Comparison of ENCODE assay signal across 8 cellular contexts in the genomic region with DNA sequence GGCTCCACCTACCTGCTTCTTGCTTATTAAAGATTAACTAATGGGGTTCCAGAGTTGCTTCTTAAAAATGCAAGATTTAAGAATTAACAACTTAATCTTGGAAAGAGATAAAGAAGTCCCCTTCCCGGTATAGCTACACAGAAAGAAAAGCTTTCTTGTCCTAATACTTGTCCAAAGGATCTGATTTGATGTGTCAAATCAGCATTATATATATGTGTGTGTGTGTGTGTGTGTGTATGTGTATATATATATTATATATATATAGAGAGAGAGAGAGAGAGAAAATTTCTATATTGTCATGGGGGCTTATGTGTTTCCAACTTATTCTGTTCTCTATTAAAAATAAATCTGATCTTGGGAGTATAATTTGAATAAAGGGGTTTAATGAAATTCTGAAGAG. TPM values are rescaled to one million over a fixed set of nuclear protein-coding genes. Genes with fewer than 3 reads are reported as not detected.
DNase-seq lines count a peak whose midpoint lies in the region; ATAC-seq and TF ChIP-seq lines count a peak whose summit lies in the region.

No MANE protein-coding gene starts in this region.

- no peaks in the 10 kb centered on the region for H3K27me3 ChIP-seq in SJSA1 (replicated peaks)

- no peak for TF ChIP-seq CTCF in fibroblast of mammary gland (conservative IDR thresholded peaks at IDR 0.05; ENCODE audit: control insufficient read depth, insufficient read depth, low read depth, low read length)
- no peak for TF ChIP-seq CTCF in retinal pigment epithelial cell (conservative IDR thresholded peaks at IDR 0.05; ENCODE audit: low read depth, low read length)

- no peak for ATAC-seq in GM21825 (IDR thresholded peaks at IDR 0.05; ENCODE audit: unreplicated experiment)

- no peak for DNase-seq in SJSA1 (ENCODE audit: low read depth in 1 of 2, low spot score in 2 of 2)
- DNase-seq in fibroblast of mammary gland (ENCODE audit: low read depth), result no peak
- no peak for DNase-seq in retinal pigment epithelial cell (ENCODE audit: low read depth)
- no peak for DNase-seq in COLO829 (ENCODE audit: low spot score)
- no peak for DNase-seq in occipital lobe (lab: John Stamatoyannopoulos, UW)
- no peak for DNase-seq in islet precursor cell

- H3K27ac ChIP-seq in SJSA1, result peak overlapping the region; percentile 65

- H3K36me3 ChIP-seq in ES-I3 (ENCODE audit: insufficient read depth, low read length) (no peaks in the 10 kb centered on the region), SJSA1 (0 out of 2 replicates have a peak, but pooled peaks cover 3% of the 10 kb centered on the region)

- no peaks in the 10 kb centered on the region for H3K9me3 ChIP-seq in ES-I3 (ENCODE audit: control insufficient read depth, insufficient read depth, low read length)
- no peaks in the 10 kb centered on the region for H3K9me3 ChIP-seq in SJSA1 (replicated peaks)

- H3K4me1 ChIP-seq in ES-I3 (ENCODE audit: insufficient read depth, low read length), result peaks cover 5% of the 10 kb centered on the region
- peaks cover 25% of the 10 kb centered on the region for H3K4me1 ChIP-seq in SJSA1 (replicated peaks)

- H3K9ac ChIP-seq in ES-I3 (ENCODE audit: low read depth, low read length), result peak overlapping the region; percentile 90

- H3K4me3 ChIP-seq in SJSA1 (peak overlapping the region; percentile 51), fibroblast of mammary gland (ENCODE audit: control insufficient read depth, low read depth, low read length) (peak overlapping the region; percentile 82), retinal pigment epithelial cell (ENCODE audit: low read length) (peak overlapping the region; percentile 79)

RNA-seq across cellular contexts. Expression of a gene that starts 4.6 kb away (rescaled TPM):
- total RNA-seq in SJSA1 (2014; rRNA removed; shearing (Covaris generic)), result 110 TPM in 2 replicates
- 65.8 TPM for total RNA-seq in occipital lobe

RNA-seq across cellular contexts. Expression of a gene that starts 33.4 kb away (rescaled TPM):
- not detected in 2 replicates for total RNA-seq in SJSA1 (2014; rRNA removed; shearing (Covaris generic))
- not detected for total RNA-seq in occipital lobe
